8 cellular contexts compared by ENCODE assay signal in the genomic region with DNA sequence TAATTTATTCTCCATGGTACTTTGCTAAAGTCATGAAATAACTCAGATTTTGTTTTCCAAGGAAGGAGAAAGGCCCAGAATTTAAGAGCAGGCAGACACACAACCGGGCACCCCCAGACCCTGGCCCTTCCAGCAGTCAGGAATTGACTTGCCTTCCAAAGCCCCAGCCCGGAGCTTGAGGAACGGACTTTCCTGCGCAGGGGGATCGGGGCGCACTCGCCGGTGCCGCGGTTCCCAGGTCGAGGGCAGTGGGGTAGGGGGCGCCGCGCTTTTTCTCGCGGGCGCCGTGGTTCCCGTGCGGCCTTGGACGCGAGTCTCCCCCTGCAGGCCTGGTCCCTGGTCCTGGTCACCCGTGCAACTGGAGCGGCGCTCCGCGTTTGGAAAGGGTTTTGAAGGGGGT. TPM values are rescaled to one million over a fixed set of nuclear protein-coding genes. Genes with fewer than 3 reads are reported as not detected.
A peak's percentile ranks its signal among the peaks of the same experiment; 100 is the strongest.
DNase-seq lines count a peak whose midpoint lies in the region; ATAC-seq, FAIRE-seq and TF ChIP-seq lines count a peak whose summit lies in the region.

No MANE protein-coding gene starts in this region.

- peak overlapping the region; percentile 86 for H3K4me3 Mint-ChIP-seq in activated naive CD8-positive, alpha-beta T cell treated with anti-CD3 and anti-CD28 coated beads, Interleukin-2, amount 50 U/mL, for 24 hours
- H3K4me3 Mint-ChIP-seq in stimulated activated naive CD8-positive, alpha-beta T cell treated with anti-CD3 and anti-CD28 coated beads, Interleukin-15, Interleukin-2, amounts not matched to agents 100 ng/mL and 50 ng/mL, for 24 hours = peak overlapping the region; percentile 88

- H3K9me3 Mint-ChIP-seq in activated naive CD8-positive, alpha-beta T cell treated with anti-CD3 and anti-CD28 coated beads, Interleukin-2, amount 50 U/mL, for 24 hours = no peaks in the 10 kb centered on the region
- H3K9me3 Mint-ChIP-seq in stimulated activated naive CD8-positive, alpha-beta T cell treated with anti-CD3 and anti-CD28 coated beads, Interleukin-15, Interleukin-2, amounts not matched to agents 100 ng/mL and 50 ng/mL, for 24 hours = no peaks in the 10 kb centered on the region

- no peak for ATAC-seq in activated naive CD8-positive, alpha-beta T cell treated with anti-CD3 and anti-CD28 coated beads, Interleukin-2, amount 50 U/mL, for 24 hours
- ATAC-seq in GM18870 (IDR thresholded peaks at IDR 0.05; ENCODE audit: unreplicated experiment) (no peak), HG03378 (IDR thresholded peaks at IDR 0.05; ENCODE audit: unreplicated experiment) (no peak)

- no peaks in the 10 kb centered on the region for H3K27me3 ChIP-seq in BE2C

- peak overlapping the region; percentile 87 for H3K27ac Mint-ChIP-seq in activated naive CD8-positive, alpha-beta T cell treated with anti-CD3 and anti-CD28 coated beads, Interleukin-2, amount 50 U/mL, for 24 hours
- H3K27ac Mint-ChIP-seq in stimulated activated naive CD8-positive, alpha-beta T cell treated with anti-CD3 and anti-CD28 coated beads, Interleukin-15, Interleukin-2, amounts not matched to agents 100 ng/mL and 50 ng/mL, for 24 hours = peak overlapping the region; percentile 92

- no peaks in the 10 kb centered on the region for H3K27me3 Mint-ChIP-seq in activated naive CD8-positive, alpha-beta T cell treated with anti-CD3 and anti-CD28 coated beads, Interleukin-2, amount 50 U/mL, for 24 hours
- H3K27me3 Mint-ChIP-seq in stimulated activated naive CD8-positive, alpha-beta T cell treated with anti-CD3 and anti-CD28 coated beads, Interleukin-15, Interleukin-2, amounts not matched to agents 100 ng/mL and 50 ng/mL, for 24 hours = no peaks in the 10 kb centered on the region

- TF ChIP-seq CTCF in BE2C (IDR thresholded peaks at IDR 0.05; ENCODE audit: low read depth, low read length) (no peak), HEK293 (tag by site-specific recombination; IDR thresholded peaks at IDR 0.05) (no peak)

- peak overlapping the region; percentile 56 for H3K4me3 ChIP-seq in BE2C (ENCODE audit: low read depth, low read length)
- H3K4me3 ChIP-seq in HEK293 (ENCODE audit: low read depth, low read length) = peak overlapping the region; percentile 62

- DNase-seq in BE2C (no peak), iPS-NIHi7 (ENCODE audit: extremely low spot score) (peak; percentile 67), urothelium cell line (ENCODE audit: low spot score) (no peak)
- no peak for DNase-seq in activated naive CD8-positive, alpha-beta T cell treated with anti-CD3 and anti-CD28 coated beads, Interleukin-2, amount 50 U/mL, for 24 hours

- peaks cover 44% of the 10 kb centered on the region for H3K4me1 Mint-ChIP-seq in activated naive CD8-positive, alpha-beta T cell treated with anti-CD3 and anti-CD28 coated beads, Interleukin-2, amount 50 U/mL, for 24 hours
- H3K4me1 Mint-ChIP-seq in stimulated activated naive CD8-positive, alpha-beta T cell treated with anti-CD3 and anti-CD28 coated beads, Interleukin-15, Interleukin-2, amounts not matched to agents 100 ng/mL and 50 ng/mL, for 24 hours (ENCODE audit: low read depth) = peaks cover 55% of the 10 kb centered on the region

- POLR2A ChIA-PET in HEK293 (lab: Yijun Ruan, JAX) = interaction anchor here (1.0 kb wide), 1 partner anchor 21 kb away, joined by 3 read pairs; no protein-coding TSS in a partner anchor

- H3K4me1 ChIP-seq in BE2C (no peaks in the 10 kb centered on the region), HEK293 (ENCODE audit: control insufficient read depth, insufficient read depth, low read length) (peaks cover 14% of the 10 kb centered on the region)

- H3K36me3 Mint-ChIP-seq in activated naive CD8-positive, alpha-beta T cell treated with anti-CD3 and anti-CD28 coated beads, Interleukin-2, amount 50 U/mL, for 24 hours (ENCODE audit: low read depth) = peaks cover 7% of the 10 kb centered on the region
- peaks cover 11% of the 10 kb centered on the region for H3K36me3 Mint-ChIP-seq in stimulated activated naive CD8-positive, alpha-beta T cell treated with anti-CD3 and anti-CD28 coated beads, Interleukin-15, Interleukin-2, amounts not matched to agents 100 ng/mL and 50 ng/mL, for 24 hours (ENCODE audit: low read depth)

- CTCF ChIA-PET in HEK293 (lab: Yijun Ruan, JAX) = interaction anchor here (0.6 to 1.3 kb wide), 2 partner anchors 20 to 799 kb away, joined by 3 to 4 read pairs; no protein-coding TSS in a partner anchor

- H3K36me3 ChIP-seq in BE2C = no peaks in the 10 kb centered on the region
- no peaks in the 10 kb centered on the region; a peak in 1 of 3 replicates for H3K36me3 ChIP-seq in HEK293 (ENCODE audit: control insufficient read depth in 2 of 2, insufficient read depth in 1 of 2, low read length in 2 of 2)

- no peak for FAIRE-seq in urothelium cell line (lab: Jason Lieb, UNC)

- H3K9me3 ChIP-seq in BE2C (no peaks in the 10 kb centered on the region), HEK293 (ENCODE audit: control insufficient read depth, insufficient read depth, low read depth, low read length) (no peaks in the 10 kb centered on the region)

- H3K27ac ChIP-seq in HEK293 (ENCODE audit: extremely low read depth, low read depth, low read length) = peak overlapping the region; percentile 98; the same call in 1 of the 2 replicates

TF ChIP-seq in HEK293, 187 proteins besides CTCF, POLR2A, EP300 and RAD21:
- TF ChIP-seq ZNF350 (tag by site-specific recombination; IDR thresholded peaks at IDR 0.05) (no peak), ZNF202 (tag by site-specific recombination; IDR thresholded peaks at IDR 0.05; ENCODE audit: borderline replicate concordance) (0 out of 2 replicates have a peak, but pooled peaks have one; percentile 48)

RNA-seq across cellular contexts. Expression of a gene that starts 1.2 kb away (rescaled TPM):
- polyA plus RNA-seq in BE2C (2012; ENCODE audit: insufficient read depth, insufficient read length, low read depth) = 4.1 TPM
